ENCODE assay signal across 16 cellular contexts in the genomic region with DNA sequence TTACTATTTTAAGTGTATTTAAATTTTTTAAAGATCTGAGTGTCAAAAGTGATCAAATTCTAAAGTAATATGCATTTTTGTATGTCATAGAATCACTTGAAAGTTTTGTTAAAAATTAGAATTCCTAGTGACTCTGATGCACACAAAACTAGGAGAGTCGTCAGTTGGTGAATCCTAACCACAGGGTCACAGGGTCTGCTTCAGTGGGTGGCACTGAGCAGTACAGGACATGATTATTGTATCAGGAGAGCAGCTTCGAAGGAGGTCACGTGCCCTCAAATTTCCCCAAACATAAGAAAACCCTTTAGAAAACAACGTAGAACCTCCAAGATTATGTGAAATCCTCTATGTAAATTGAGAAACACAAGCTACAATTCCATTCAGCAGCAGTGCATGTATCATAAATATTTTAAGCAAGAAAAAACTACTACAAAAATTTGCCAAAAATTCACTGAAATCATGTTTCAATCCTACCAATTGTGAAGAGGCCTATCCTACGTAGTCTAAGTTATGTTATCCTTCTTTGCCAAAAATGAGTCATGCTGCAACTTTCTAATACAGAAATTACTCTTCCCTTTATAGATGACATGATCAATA.
"Had no signal": no experiment of that assay in that cellular context is flagged by ENCODE, and none has a peak within 500 bp of the region (broad histone marks: within the 10 kb centered on the region; RNA-seq: fewer than 3 reads in every experiment).

No MANE protein-coding gene starts in this region.

- H3K27me3 ChIP-seq: body of pancreas, esophagus squamous epithelium, gastrocnemius medialis, tibial nerve, uterus had no signal

- H3K36me3 ChIP-seq: esophagus squamous epithelium, gastrocnemius medialis, tibial nerve, uterus had no signal

- H3K4me1 ChIP-seq: body of pancreas, esophagus squamous epithelium, gastrocnemius medialis had no signal

- ATAC-seq: body of pancreas, gastrocnemius medialis, left lobe of liver, WTC11 had no signal

- DNase-seq: activated CD4-positive, alpha-beta memory T cell treated with anti-CD3 and anti-CD28 coated beads for 36 hours; activated CD4-positive, alpha-beta T cell treated with anti-CD3 and anti-CD28 coated beads for 4 hours; activated T-cell treated with anti-CD3 and anti-CD28 coated beads for 4 hours; amygdala; body of pancreas; effector memory CD4-positive, alpha-beta T cell; esophagus squamous epithelium; gastrocnemius medialis; head of caudate nucleus; kidney; nucleus accumbens; uterus had no signal

- H3K9me3 ChIP-seq: body of pancreas, esophagus squamous epithelium, gastrocnemius medialis, uterus had no signal

- H3K4me3 ChIP-seq: body of pancreas, esophagus squamous epithelium, gastrocnemius medialis, lung, tibial nerve, uterus had no signal

- H3K27ac ChIP-seq: body of pancreas, esophagus squamous epithelium, gastrocnemius medialis, tibial nerve, uterus had no signal
